ENCODE assay signal across 24 cellular contexts in genomic region chr17:34606721-34607120, GRCh38. TPM values are rescaled to one million over a fixed set of nuclear protein-coding genes. Genes with fewer than 3 reads are reported as not detected.
DNase-seq lines count a peak whose midpoint lies in the region; TF ChIP-seq lines count a peak whose summit lies in the region.
"Had no signal": no experiment of that assay in that cellular context is flagged by ENCODE, and none has a peak within 500 bp of the region (broad histone marks: within the 10 kb centered on the region; RNA-seq: fewer than 3 reads in every experiment).

No MANE protein-coding gene starts in this region.

- no peak overlapping the region for H3K27ac Mint-ChIP-seq in endodermal cell
- peak overlapping the region; percentile 75 for H3K27ac Mint-ChIP-seq in neural crest cell (ENCODE audit: unreplicated experiment)
- H3K27ac Mint-ChIP-seq: CD14-positive monocyte had no signal

- H3K4me1 Mint-ChIP-seq in endodermal cell, result peaks cover 33% of the 10 kb centered on the region
- peaks cover 60% of the 10 kb centered on the region for H3K4me1 Mint-ChIP-seq in neural crest cell
- H3K4me1 Mint-ChIP-seq: CD14-positive monocyte, IgD-negative memory B cell had no signal

- peak; percentile 25 for DNase-seq in DMS 273 (lab: John Stamatoyannopoulos, UW; ENCODE audit: unreplicated experiment)
- no peak for DNase-seq in DMS 273 treated with DMSO at 0.1 percent for 48 hours (lab: John Stamatoyannopoulos, UW)
- DNase-seq in MG63, result peak; percentile 23
- DNase-seq in endodermal cell, result peak; percentile 82
- DNase-seq in neural crest cell (ENCODE audit: low read depth, low spot score), result no peak
- no peak for DNase-seq in iPS-NIHi7 (ENCODE audit: extremely low spot score)
- DNase-seq in G401 (ENCODE audit: low spot score), result no peak
- no peak for DNase-seq in cerebellar cortex (ENCODE audit: low spot score)
- DNase-seq: DMS153, GF-D8, HCEC 1CT, Kasumi-1, MM.1S, NCI-H1092, NCI-H2081 treated with DMSO at 0.1 percent for 48 hours, NCI-H345, NCI-H524 treated with DMSO at 0.1 percent for 48 hours, PC-9 had no signal

- H3K4me3 Mint-ChIP-seq in endodermal cell, result no peak overlapping the region
- H3K4me3 Mint-ChIP-seq in neural crest cell, result no peak overlapping the region
- H3K4me3 Mint-ChIP-seq: CD14-positive monocyte, IgD-negative memory B cell had no signal

- H3K27me3 Mint-ChIP-seq in endodermal cell (ENCODE audit: insufficient read depth) (peaks cover 10% of the 10 kb centered on the region), neural crest cell (ENCODE audit: low read depth) (peaks cover 22% of the 10 kb centered on the region)

- WGBS in endodermal cell (ENCODE audit: insufficient coverage in 1 of 2, insufficient read length in 1 of 2), 2 experiments, result 48 to 58% methylated on average over 3 to 5 of the region's 5 CpGs

- H3K36me3 ChIP-seq in MG63 (no peaks in the 10 kb centered on the region), endodermal cell (ENCODE audit: control insufficient read depth, insufficient read depth, low read length) (no peaks in the 10 kb centered on the region)
- H3K36me3 ChIP-seq: SJSA1 had no signal

- H3K4me3 ChIP-seq in MG63 (no peak overlapping the region), endodermal cell (ENCODE audit: low read length) (no peak overlapping the region)
- H3K4me3 ChIP-seq: PC-9, SJSA1 had no signal

- in situ Hi-C loops in G401 (cut with HindIII; ENCODE audit: low sequenced_read_pairs), result no loop called here

- H3K36me3 Mint-ChIP-seq in endodermal cell (ENCODE audit: low read depth) (no peaks in the 10 kb centered on the region), neural crest cell (ENCODE audit: low read depth) (no peaks in the 10 kb centered on the region)
- H3K36me3 Mint-ChIP-seq: CD14-positive monocyte, IgD-negative memory B cell had no signal

- no peak overlapping the region for H3K9ac ChIP-seq in endodermal cell (ENCODE audit: extremely low read depth, low read length, poor library complexity, severe bottlenecking)

- H3K9me3 Mint-ChIP-seq in endodermal cell (no peaks in the 10 kb centered on the region), neural crest cell (no peaks in the 10 kb centered on the region)
- H3K9me3 Mint-ChIP-seq: IgD-negative memory B cell had no signal

- H3K27ac ChIP-seq in endodermal cell (ENCODE audit: low read depth, low read length), result no peak overlapping the region
- H3K27ac ChIP-seq: 22Rv1, PC-9, SJSA1 had no signal

- H3K9me3 ChIP-seq in MG63 (no peaks in the 10 kb centered on the region), endodermal cell (ENCODE audit: control insufficient read depth, low read length) (no peaks in the 10 kb centered on the region)
- H3K9me3 ChIP-seq: SJSA1 had no signal

- TF ChIP-seq CTCF in endodermal cell (conservative IDR thresholded peaks at IDR 0.05) (no peak), neural crest cell (conservative IDR thresholded peaks at IDR 0.05) (no peak)

- H3K27me3 ChIP-seq in MG63 (peaks cover 23% of the 10 kb centered on the region), endodermal cell (ENCODE audit: control insufficient read depth, insufficient read depth, low read length, poor library complexity, severe bottlenecking) (no peaks in the 10 kb centered on the region)

- peaks cover 20% of the 10 kb centered on the region for H3K4me1 ChIP-seq in endodermal cell (ENCODE audit: control insufficient read depth, insufficient read depth, low read length)
- H3K4me1 ChIP-seq: SJSA1 had no signal

RNA-seq across cellular contexts. Expression of gene TMEM132E, which starts 27.3 kb away (rescaled TPM):
- total RNA-seq in MG63 (2014; rRNA removed; shearing (Covaris generic); ENCODE audit: low replicate concordance), result not detected in 2 replicates
- total RNA-seq in endodermal cell, result under 1 TPM in 1 of 2 donors, not detected in 1; 0.15 TPM
- 1.1 TPM for polyA plus RNA-seq in endodermal cell (2013, experiment 1 of 2)
- polyA plus RNA-seq in endodermal cell (2013, experiment 2 of 2), result 0.83 TPM
- total RNA-seq in neural crest cell, result 3.3 and 3.6 TPM in 2 replicates
- total RNA-seq in G401 (2014; rRNA removed; shearing (Covaris generic)), result not detected in 2 replicates
- total RNA-seq: Daoy, PC-9 had no signal
- polyA plus RNA-seq: AG04450, CD14-positive monocyte had no signal

Comparison
In these comparisons a context has a peak if more than half of its experiments do, and no peak if none do; other contexts are left out.
1. DNase-seq: peak in DMS 273 (single experiment), MG63 (single experiment) and endodermal cell (single experiment); none in DMS 273 treated with DMSO at 0.1 percent for 48 hours (single experiment), neural crest cell (single experiment), iPS-NIHi7 (single experiment), G401 (single experiment) and cerebellar cortex (single experiment).